Comparison of ENCODE assay signal across 8 cellular contexts in genomic region chr14:54730156-54730961, GRCh38.
DNase-seq lines count a peak whose midpoint lies in the region; ATAC-seq and TF ChIP-seq lines count a peak whose summit lies in the region.

No MANE protein-coding gene starts in this region.

- no peak for TF ChIP-seq CTCF in mesothelial cell of epicardium (IDR thresholded peaks at IDR 0.05; ENCODE audit: unreplicated experiment)

- no peaks in the 10 kb centered on the region for H3K9me3 Mint-ChIP-seq in activated naive CD4-positive, alpha-beta T cell treated with anti-CD3 and anti-CD28 coated beads, Interleukin-2, amount 50 U/mL, for 72 hours
- no peaks in the 10 kb centered on the region for H3K9me3 Mint-ChIP-seq in mesothelial cell of epicardium

- H3K4me3 ChIP-seq in GM08714 (ENCODE audit: low read length): peak overlapping the region; percentile 63; the same call in 1 of the 2 replicates

- H3K4me1 Mint-ChIP-seq in mesothelial cell of epicardium: peaks cover 15% of the 10 kb centered on the region

- no peaks in the 10 kb centered on the region for H3K27me3 Mint-ChIP-seq in mesothelial cell of epicardium (ENCODE audit: low read depth)

- H3K27ac Mint-ChIP-seq in activated naive CD4-positive, alpha-beta T cell treated with anti-CD3 and anti-CD28 coated beads, Interleukin-2, amount 50 U/mL, for 72 hours: peak overlapping the region; percentile 84 to 89
- H3K27ac Mint-ChIP-seq in mesothelial cell of epicardium: no peak overlapping the region

- H3K4me3 Mint-ChIP-seq in mesothelial cell of epicardium: no peak overlapping the region

- ATAC-seq in GM21447 (IDR thresholded peaks at IDR 0.05; ENCODE audit: unreplicated experiment): peak; percentile 96
- peak; percentile 95 for ATAC-seq in activated naive CD4-positive, alpha-beta T cell treated with anti-CD3 and anti-CD28 coated beads, Interleukin-2, amount 50 U/mL, for 72 hours

- H3K36me3 Mint-ChIP-seq in activated naive CD4-positive, alpha-beta T cell treated with anti-CD3 and anti-CD28 coated beads, Interleukin-2, amount 50 U/mL, for 72 hours: no peaks in the 10 kb centered on the region
- H3K36me3 Mint-ChIP-seq in mesothelial cell of epicardium: no peaks in the 10 kb centered on the region

- DNase-seq in HT1080 (ENCODE audit: low read depth) (peak; percentile 45), medulla oblongata (ENCODE audit: extremely low spot score) (peak; percentile 72), hippocampal formation (lab: John Stamatoyannopoulos, UW) (no peak), mesothelial cell of epicardium (ENCODE audit: low spot score in 2 of 2, unreplicated experiment in 2 of 2) (no peak), NCI-H1105 (lab: John Stamatoyannopoulos, UW) (no peak)
- peak; percentile 51 to 60 for DNase-seq in activated naive CD4-positive, alpha-beta T cell treated with anti-CD3 and anti-CD28 coated beads, Interleukin-2, amount 50 U/mL, for 72 hours (ENCODE audit: low spot score in 2 of 2)

Comparison
In these comparisons a context has a peak if more than half of its experiments do, and no peak if none do; other contexts are left out.
1. DNase-seq: peak in HT1080 (single experiment), activated naive CD4-positive, alpha-beta T cell treated with anti-CD3 and anti-CD28 coated beads, Interleukin-2, amount 50 U/mL, for 72 hours (2 of 2) and medulla oblongata (single experiment); none in hippocampal formation (0 of 2), mesothelial cell of epicardium (0 of 2) and NCI-H1105 (single experiment).